1 cellular context compared by ENCODE assay signal in the genomic region with DNA sequence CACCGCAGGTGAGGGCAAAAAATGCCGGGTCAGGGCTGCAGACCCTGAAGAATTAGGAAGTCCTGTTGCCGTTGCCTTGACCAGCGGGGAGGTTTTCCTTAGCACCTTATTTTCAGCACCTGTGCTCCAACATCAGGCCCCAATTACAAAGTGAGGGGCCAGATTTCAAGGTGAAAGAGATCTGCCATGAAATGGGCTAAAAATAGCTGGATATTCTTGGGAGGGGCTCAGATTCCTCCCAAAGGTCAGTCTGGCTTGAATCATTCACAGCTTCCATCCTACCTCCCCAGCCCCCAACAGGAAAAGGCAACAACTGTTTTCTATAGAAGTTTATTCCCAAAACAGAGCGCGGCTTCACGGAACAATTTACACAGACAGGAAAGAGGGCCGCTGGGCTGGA.
TF ChIP-seq lines count a peak whose summit lies in the region.

No MANE protein-coding gene starts in this region.

TF ChIP-seq in IMR-90, 13 proteins besides CTCF, POLR2A, EP300 and RAD21 (continued from another document):
- TF ChIP-seq, protein P1, sequence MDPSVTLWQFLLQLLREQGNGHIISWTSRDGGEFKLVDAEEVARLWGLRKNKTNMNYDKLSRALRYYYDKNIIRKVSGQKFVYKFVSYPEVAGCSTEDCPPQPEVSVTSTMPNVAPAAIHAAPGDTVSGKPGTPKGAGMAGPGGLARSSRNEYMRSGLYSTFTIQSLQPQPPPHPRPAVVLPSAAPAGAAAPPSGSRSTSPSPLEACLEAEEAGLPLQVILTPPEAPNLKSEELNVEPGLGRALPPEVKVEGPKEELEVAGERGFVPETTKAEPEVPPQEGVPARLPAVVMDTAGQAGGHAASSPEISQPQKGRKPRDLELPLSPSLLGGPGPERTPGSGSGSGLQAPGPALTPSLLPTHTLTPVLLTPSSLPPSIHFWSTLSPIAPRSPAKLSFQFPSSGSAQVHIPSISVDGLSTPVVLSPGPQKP (IDR thresholded peaks at IDR 0.05; ENCODE audit: borderline replicate concordance, low read depth, low read length): no peak
- no peak for TF ChIP-seq CHD1 (IDR thresholded peaks at IDR 0.05; ENCODE audit: low read depth, low read length)
